In genomic region chr7:95263803-95264202, GRCh38 we compare ENCODE assay signal across 1 cellular context.
TF ChIP-seq lines count a peak whose summit lies in the region.

No MANE protein-coding gene starts in this region.

TF ChIP-seq in SK-N-SH treated with all-trans-retinoic acid at 6 μM for 48 hours, 23 proteins besides CTCF, POLR2A, EP300 and RAD21 (continued from another document):
- TF ChIP-seq CREB5 (CRISPR knock-in tag; IDR thresholded peaks at IDR 0.05; ENCODE audit: low read depth) (no peak), GLIS3 (CRISPR knock-in tag; IDR thresholded peaks at IDR 0.05) (no peak), BACH2 (CRISPR knock-in tag; IDR thresholded peaks at IDR 0.05; ENCODE audit: borderline replicate concordance) (no peak)
